In genomic region chr1:63779338-63779819, GRCh38 we compare ENCODE assay signal across 13 cellular contexts. TPM values are rescaled to one million over a fixed set of nuclear protein-coding genes. Genes with fewer than 3 reads are reported as not detected.
A peak's percentile ranks its signal among the peaks of the same experiment; 100 is the strongest.
DNase-seq lines count a peak whose midpoint lies in the region; ATAC-seq and TF ChIP-seq lines count a peak whose summit lies in the region.
"Had no signal": no experiment of that assay in that cellular context is flagged by ENCODE, and none has a peak within 500 bp of the region (broad histone marks: within the 10 kb centered on the region; RNA-seq: fewer than 3 reads in every experiment).

No MANE protein-coding gene starts in this region.

- peaks cover 67% of the 10 kb centered on the region for H3K4me1 Mint-ChIP-seq in nephron

- DNase-seq in AG09319 (ENCODE audit: extremely low read depth, low read depth), result peak; percentile 44
- DNase-seq in M059J (ENCODE audit: low read depth), result peak; percentile 17
- peak; percentile 77 for DNase-seq in fibroblast of gingiva (ENCODE audit: low read depth)
- DNase-seq in activated CD4-positive, alpha-beta T cell treated with anti-CD3 and anti-CD28 coated beads, Interleukin-2, amount 50 U/mL, for 4 hours, result no peak
- DNase-seq in NCI-H1417 (lab: John Stamatoyannopoulos, UW), result no peak
- no peak for DNase-seq in kidney tubule cell (ENCODE audit: low spot score)
- DNase-seq: BE2C; NCI-H2107; stimulated activated CD4-positive, alpha-beta T cell treated with anti-CD3 and anti-CD28 coated beads, Interleukin-2, amount 100 ng/mL, for 24 hours; stimulated activated CD8-positive, alpha-beta memory T cell treated with anti-CD3 and anti-CD28 coated beads, Interleukin-4, amount 100 ng/mL, for 48 hours had no signal

- H3K27me3 Mint-ChIP-seq in nephron (ENCODE audit: low read depth), result peaks cover 4% of the 10 kb centered on the region

- peak overlapping the region; percentile 38 to 85 (median 44) for H3K27ac Mint-ChIP-seq in nephron
- H3K27ac Mint-ChIP-seq: activated naive CD4-positive, alpha-beta T cell treated with anti-CD3 and anti-CD28 coated beads, Interleukin-2, amount 50 U/mL, for 24 hours had no signal

- H3K9me3 Mint-ChIP-seq in nephron, result no peaks in the 10 kb centered on the region
- H3K9me3 Mint-ChIP-seq: activated naive CD4-positive, alpha-beta T cell treated with anti-CD3 and anti-CD28 coated beads, Interleukin-2, amount 50 U/mL, for 24 hours had no signal

- TF ChIP-seq CTCF in AG09319 (IDR thresholded peaks at IDR 0.05; ENCODE audit: low read depth, low read length) (no peak), nephron (IDR thresholded peaks at IDR 0.05; ENCODE audit: unreplicated experiment in 3 of 3) (no peak)

- H3K36me3 Mint-ChIP-seq in nephron (ENCODE audit: low read depth), result peaks cover 10% of the 10 kb centered on the region

- no peak for ATAC-seq in GM21619 (IDR thresholded peaks at IDR 0.05; ENCODE audit: unreplicated experiment)

- H3K4me3 Mint-ChIP-seq in nephron, result peak overlapping the region; percentile 36 to 75 (median 60)
- H3K4me3 Mint-ChIP-seq: activated naive CD4-positive, alpha-beta T cell treated with anti-CD3 and anti-CD28 coated beads, Interleukin-2, amount 50 U/mL, for 24 hours had no signal

RNA-seq across cellular contexts. Expression of gene ROR1, which starts 5.6 kb away (rescaled TPM):
- 1.1 and 2.5 TPM in 2 replicates for total RNA-seq in M059J (2014; rRNA removed; shearing (Covaris generic))

Comparison
In these comparisons a context has a peak if more than half of its experiments do, and no peak if none do; other contexts are left out.
1. DNase-seq: peak in AG09319 (single experiment), M059J (single experiment) and fibroblast of gingiva (single experiment); none in activated CD4-positive, alpha-beta T cell treated with anti-CD3 and anti-CD28 coated beads, Interleukin-2, amount 50 U/mL, for 4 hours (0 of 2), NCI-H1417 (0 of 3) and kidney tubule cell (single experiment).